ENCODE assay signal across 11 cellular contexts in genomic region chr6:38261626-38262025, GRCh38.
A peak's percentile ranks its signal among the peaks of the same experiment; 100 is the strongest.
DNase-seq lines count a peak whose midpoint lies in the region; ATAC-seq and TF ChIP-seq lines count a peak whose summit lies in the region.
"Had no signal": no experiment of that assay in that cellular context is flagged by ENCODE, and none has a peak within 500 bp of the region (broad histone marks: within the 10 kb centered on the region; RNA-seq: fewer than 3 reads in every experiment).

No MANE protein-coding gene starts in this region.

- TF ChIP-seq RAD21 in HCT116 (IDR thresholded peaks at IDR 0.05; ENCODE audit: low read depth) = no peak

- H4K20me1 ChIP-seq in HCT116 (ENCODE audit: insufficient read depth) = no peaks in the 10 kb centered on the region

- no TSS peak for BruUV-seq in HCT116 (replicated peaks; lab: Mats Ljungman, UMichigan)

- POLR2A ChIA-PET in HCT116 (lab: Charles Lee) = interaction anchor here (1.6 kb wide), 1 partner anchor 12 kb away, joined by 3 read pairs; no protein-coding TSS in a partner anchor

- H3K36me3 ChIP-seq in HCT116 (ENCODE audit: control insufficient read depth in 1 of 2, insufficient read depth in 2 of 2, low read length in 2 of 2) = no peaks in the 10 kb centered on the region

- H3K4me1 ChIP-seq in HCT116 (ENCODE audit: control insufficient read depth in 1 of 2, insufficient read depth in 2 of 2, low read length in 2 of 2) = peaks cover 8 to 30% of the 10 kb centered on the region in 2 experiments; a peak in 3 of 4 replicates

- no peak for ATAC-seq in HCT116
- ATAC-seq in SK-N-SH treated with all-trans-retinoic acid at 6 μM for 48 hours = peak; percentile 36

- TF ChIP-seq CTCF in HCT116 (IDR thresholded peaks at IDR 0.05 in 2 of 3, conservative IDR thresholded peaks at IDR 0.05 in 1 of 3; ENCODE audit: borderline replicate concordance in 1 of 3, insufficient read depth in 1 of 3, low read depth in 2 of 3, low read length in 2 of 3) (no peak), fibroblast of mammary gland (conservative IDR thresholded peaks at IDR 0.05; ENCODE audit: control insufficient read depth, insufficient read depth, low read depth, low read length) (no peak), progenitor cell of endocrine pancreas (IDR thresholded peaks at IDR 0.05; ENCODE audit: unreplicated experiment) (no peak)

- RAD21 ChIA-PET in HCT116 (lab: Charles Lee; ENCODE audit: low non-redundant PET in 1 of 2, low total read pairs in 2 of 2, uncharacterized antibody in 2 of 2, unreplicated experiment in 2 of 2) = no interaction called here

- H3K4me2 ChIP-seq in HCT116 (ENCODE audit: low read length) = peak overlapping the region; percentile 68

- H3K9ac ChIP-seq in HCT116 (ENCODE audit: low read length) = no peak overlapping the region

- H3K4me3 Mint-ChIP-seq in progenitor cell of endocrine pancreas (ENCODE audit: low read depth) = no peak overlapping the region
- H3K4me3 Mint-ChIP-seq: CD8-positive, alpha-beta memory T cell had no signal

- H3K27me3 Mint-ChIP-seq in progenitor cell of endocrine pancreas = no peaks in the 10 kb centered on the region
- H3K27me3 Mint-ChIP-seq: CD8-positive, alpha-beta memory T cell had no signal

- intact Hi-C loops in HCT116 (cut with micrococcal nuclease) = no loop called here

- H3K27ac Mint-ChIP-seq in progenitor cell of endocrine pancreas = peak overlapping the region; percentile 48
- H3K27ac Mint-ChIP-seq: activated naive CD4-positive, alpha-beta T cell treated with anti-CD3 and anti-CD28 coated beads, Interleukin-2, amount 50 U/mL, for 72 hours; CD8-positive, alpha-beta memory T cell had no signal

- no peaks in the 10 kb centered on the region for H3K9me2 ChIP-seq in HCT116 (ENCODE audit: insufficient read depth)

- H2AFZ ChIP-seq in HCT116 (ENCODE audit: low read depth, low read length, poor library complexity, severe bottlenecking) = no peak overlapping the region

- H3K4me3 ChIP-seq in HCT116 (replicated peaks in 1 of 2; ENCODE audit: low read depth in 1 of 2, low read length in 2 of 2) = no peak overlapping the region; a peak in 1 of 4 replicates
- H3K4me3 ChIP-seq in fibroblast of mammary gland (ENCODE audit: control insufficient read depth, low read depth, low read length) = no peak overlapping the region

- no peaks in the 10 kb centered on the region for H3K27me3 ChIP-seq in HCT116 (ENCODE audit: insufficient read depth, low read length)

- H3K9me3 ChIP-seq in HCT116 (ENCODE audit: control insufficient read depth in 1 of 2, insufficient read depth in 1 of 2, low read depth in 1 of 2, low read length in 2 of 2) = no peaks in the 10 kb centered on the region

- no peak for DNase-seq in HCT116 (ENCODE audit: low read depth, low spot score)
- peak; percentile 32 for DNase-seq in fibroblast of mammary gland (ENCODE audit: low read depth)
- no peak for DNase-seq in progenitor cell of endocrine pancreas (ENCODE audit: low spot score, unreplicated experiment)
- no peak for DNase-seq in activated CD4-positive, alpha-beta T cell treated with anti-CD3 and anti-CD28 coated beads for 1 hour
- no peak for DNase-seq in 8988T
- no peak for DNase-seq in kidney glomerular epithelial cell (lab: John Stamatoyannopoulos, UW)
- no peak for DNase-seq in mucosa of gallbladder (ENCODE audit: low spot score)
- DNase-seq: CD8-positive, alpha-beta memory T cell; NK-92 treated with Interleukin-12 subunit alpha and Interleukin-12 subunit beta, amount 100 ng/mL, for 24 hours had no signal

- no peaks in the 10 kb centered on the region for H3K36me3 Mint-ChIP-seq in progenitor cell of endocrine pancreas (ENCODE audit: insufficient read depth)

- H3K27ac ChIP-seq in HCT116 (ENCODE audit: low read depth, low read length) = no peak overlapping the region

- no peaks in the 10 kb centered on the region for H3K9me3 Mint-ChIP-seq in progenitor cell of endocrine pancreas (ENCODE audit: low read depth)
- H3K9me3 Mint-ChIP-seq: activated naive CD4-positive, alpha-beta T cell treated with anti-CD3 and anti-CD28 coated beads, Interleukin-2, amount 50 U/mL, for 72 hours; CD8-positive, alpha-beta memory T cell had no signal

- CTCF ChIA-PET in HCT116 (lab: Charles Lee) = no interaction called here

- TF ChIP-seq POLR2A in HCT116 (IDR thresholded peaks at IDR 0.05; ENCODE audit: borderline replicate concordance, extremely low read depth, insufficient read depth, insufficient read length) = no peak

- H3K4me1 Mint-ChIP-seq in progenitor cell of endocrine pancreas (ENCODE audit: low read depth) = peaks cover 20% of the 10 kb centered on the region

- H3K79me2 ChIP-seq in HCT116 (ENCODE audit: insufficient read depth, low read length) = no peaks in the 10 kb centered on the region

TF ChIP-seq in HCT116, 20 proteins besides CTCF, POLR2A, EP300 and RAD21:
- TF ChIP-seq FOSL1 (IDR thresholded peaks at IDR 0.05; ENCODE audit: low read depth) = no peak
- TF ChIP-seq, protein P1, sequence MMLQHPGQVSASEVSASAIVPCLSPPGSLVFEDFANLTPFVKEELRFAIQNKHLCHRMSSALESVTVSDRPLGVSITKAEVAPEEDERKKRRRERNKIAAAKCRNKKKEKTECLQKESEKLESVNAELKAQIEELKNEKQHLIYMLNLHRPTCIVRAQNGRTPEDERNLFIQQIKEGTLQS (IDR thresholded peaks at IDR 0.05) = no peak
- no peak for TF ChIP-seq EGR1 (IDR thresholded peaks at IDR 0.05; ENCODE audit: low read depth)
- TF ChIP-seq EZH2phosphoT487 (IDR thresholded peaks at IDR 0.05; ENCODE audit: borderline replicate concordance) = no peak
- no peak for TF ChIP-seq SRF (IDR thresholded peaks at IDR 0.05; ENCODE audit: low read depth)
- no peak for TF ChIP-seq SP1 (IDR thresholded peaks at IDR 0.05; ENCODE audit: low read depth)
- TF ChIP-seq YY1 (IDR thresholded peaks at IDR 0.05; ENCODE audit: extremely low read depth, insufficient replicate concordance, low read depth, low read length) = no peak
- no peak for TF ChIP-seq ELF1 (IDR thresholded peaks at IDR 0.05; ENCODE audit: borderline replicate concordance, low read depth)
TF ChIP-seq in HCT116: peak in this region for 0.

TF ChIP-seq in SK-N-SH treated with all-trans-retinoic acid at 6 μM for 48 hours, 23 proteins besides CTCF, POLR2A, EP300 and RAD21 (continues in another document):
- TF ChIP-seq BACH2 (CRISPR knock-in tag; IDR thresholded peaks at IDR 0.05; ENCODE audit: borderline replicate concordance) (no peak), GLIS3 (CRISPR knock-in tag; IDR thresholded peaks at IDR 0.05) (no peak), PPARA (CRISPR knock-in tag; IDR thresholded peaks at IDR 0.05; ENCODE audit: borderline replicate concordance) (no peak), ZFP3 (CRISPR knock-in tag; IDR thresholded peaks at IDR 0.05) (no peak), ZFP30 (CRISPR knock-in tag; IDR thresholded peaks at IDR 0.05) (no peak), POU6F1 (CRISPR knock-in tag; IDR thresholded peaks at IDR 0.05; ENCODE audit: borderline replicate concordance, low read depth) (no peak), RARB (CRISPR knock-in tag; IDR thresholded peaks at IDR 0.05) (no peak), ZNF8 (CRISPR knock-in tag; IDR thresholded peaks at IDR 0.05) (no peak), CSDC2 (CRISPR knock-in tag; IDR thresholded peaks at IDR 0.05) (no peak)
- TF ChIP-seq, protein P2, sequence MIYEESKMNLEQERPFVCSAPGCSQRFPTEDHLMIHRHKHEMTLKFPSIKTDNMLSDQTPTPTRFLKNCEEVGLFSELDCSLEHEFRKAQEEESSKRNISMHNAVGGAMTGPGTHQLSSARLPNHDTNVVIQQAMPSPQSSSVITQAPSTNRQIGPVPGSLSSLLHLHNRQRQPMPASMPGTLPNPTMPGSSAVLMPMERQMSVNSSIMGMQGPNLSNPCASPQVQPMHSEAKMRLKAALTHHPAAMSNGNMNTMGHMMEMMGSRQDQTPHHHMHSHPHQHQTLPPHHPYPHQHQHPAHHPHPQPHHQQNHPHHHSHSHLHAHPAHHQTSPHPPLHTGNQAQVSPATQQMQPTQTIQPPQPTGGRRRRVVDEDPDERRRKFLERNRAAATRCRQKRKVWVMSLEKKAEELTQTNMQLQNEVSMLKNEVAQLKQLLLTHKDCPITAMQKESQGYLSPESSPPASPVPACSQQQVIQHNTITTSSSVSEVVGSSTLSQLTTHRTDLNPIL (CRISPR knock-in tag; IDR thresholded peaks at IDR 0.05; ENCODE audit: low read depth) = no peak
- TF ChIP-seq, protein P3, sequence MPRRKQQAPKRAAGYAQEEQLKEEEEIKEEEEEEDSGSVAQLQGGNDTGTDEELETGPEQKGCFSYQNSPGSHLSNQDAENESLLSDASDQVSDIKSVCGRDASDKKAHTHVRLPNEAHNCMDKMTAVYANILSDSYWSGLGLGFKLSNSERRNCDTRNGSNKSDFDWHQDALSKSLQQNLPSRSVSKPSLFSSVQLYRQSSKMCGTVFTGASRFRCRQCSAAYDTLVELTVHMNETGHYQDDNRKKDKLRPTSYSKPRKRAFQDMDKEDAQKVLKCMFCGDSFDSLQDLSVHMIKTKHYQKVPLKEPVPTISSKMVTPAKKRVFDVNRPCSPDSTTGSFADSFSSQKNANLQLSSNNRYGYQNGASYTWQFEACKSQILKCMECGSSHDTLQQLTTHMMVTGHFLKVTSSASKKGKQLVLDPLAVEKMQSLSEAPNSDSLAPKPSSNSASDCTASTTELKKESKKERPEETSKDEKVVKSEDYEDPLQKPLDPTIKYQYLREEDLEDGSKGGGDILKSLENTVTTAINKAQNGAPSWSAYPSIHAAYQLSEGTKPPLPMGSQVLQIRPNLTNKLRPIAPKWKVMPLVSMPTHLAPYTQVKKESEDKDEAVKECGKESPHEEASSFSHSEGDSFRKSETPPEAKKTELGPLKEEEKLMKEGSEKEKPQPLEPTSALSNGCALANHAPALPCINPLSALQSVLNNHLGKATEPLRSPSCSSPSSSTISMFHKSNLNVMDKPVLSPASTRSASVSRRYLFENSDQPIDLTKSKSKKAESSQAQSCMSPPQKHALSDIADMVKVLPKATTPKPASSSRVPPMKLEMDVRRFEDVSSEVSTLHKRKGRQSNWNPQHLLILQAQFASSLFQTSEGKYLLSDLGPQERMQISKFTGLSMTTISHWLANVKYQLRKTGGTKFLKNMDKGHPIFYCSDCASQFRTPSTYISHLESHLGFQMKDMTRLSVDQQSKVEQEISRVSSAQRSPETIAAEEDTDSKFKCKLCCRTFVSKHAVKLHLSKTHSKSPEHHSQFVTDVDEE (CRISPR knock-in tag; IDR thresholded peaks at IDR 0.05) = no peak
